Comparison of ENCODE assay signal across 1 cellular context in the genomic region with DNA sequence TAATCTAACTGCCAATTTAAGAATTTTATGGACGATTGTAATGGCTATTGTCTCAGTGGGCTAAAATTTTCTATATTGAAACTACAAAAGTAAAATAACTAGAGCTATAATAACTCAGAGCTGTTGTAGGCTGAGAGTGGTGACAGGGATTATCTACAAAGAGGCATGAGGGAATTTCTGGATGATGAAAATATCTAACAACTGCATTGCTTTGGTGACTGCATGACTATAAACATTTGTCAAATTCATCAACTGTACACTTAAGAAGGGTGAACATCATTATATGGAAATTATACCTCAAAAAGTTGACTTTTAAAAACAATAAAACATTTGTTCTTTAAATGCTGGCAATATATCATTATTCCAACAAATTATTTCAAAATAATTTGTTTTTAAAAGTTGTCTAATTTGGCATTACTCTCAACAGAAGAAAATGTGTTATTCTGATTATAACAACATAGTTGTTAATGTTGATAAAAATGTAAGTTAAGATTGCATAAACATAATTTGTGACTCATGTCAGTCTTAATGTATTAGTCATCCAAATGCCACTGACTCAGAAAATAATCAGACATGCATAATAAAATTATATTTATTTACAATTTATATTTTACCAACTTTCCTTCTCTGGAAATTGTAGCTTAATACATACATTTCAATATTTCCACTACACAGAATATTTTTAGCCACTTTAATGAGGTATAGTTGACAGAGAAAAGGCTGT.
TF ChIP-seq lines count a peak whose summit lies in the region.

No MANE protein-coding gene starts in this region.

TF ChIP-seq in HepG2, 621 proteins besides CTCF, POLR2A, EP300 and RAD21:
- TF ChIP-seq ARHGAP35 (CRISPR knock-in tag; IDR thresholded peaks at IDR 0.05; ENCODE audit: borderline replicate concordance), result no peak
TF ChIP-seq in HepG2: peak in this region for 0.
